ENCODE assay signal across 31 cellular contexts in the genomic region with DNA sequence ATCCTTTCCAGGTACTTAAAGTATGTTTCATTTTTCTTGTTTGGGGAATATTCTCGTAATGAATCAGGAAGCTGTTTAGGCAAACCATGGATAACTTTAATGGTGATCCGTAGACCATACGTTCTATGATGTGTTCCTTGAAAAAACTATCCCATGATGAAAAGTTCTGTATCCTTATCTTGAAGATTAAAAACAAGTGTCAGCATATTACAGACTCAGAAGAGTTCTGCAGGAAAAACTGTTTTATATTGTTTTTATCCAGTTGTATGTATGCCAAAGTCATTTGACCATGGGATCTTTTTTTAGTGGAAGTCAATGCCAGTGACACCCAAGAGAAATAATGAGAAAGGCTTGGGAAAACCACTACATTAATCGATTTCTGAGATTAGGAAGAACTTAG. TPM values are rescaled to one million over a fixed set of nuclear protein-coding genes. Genes with fewer than 3 reads are reported as not detected.
"Had no signal": no experiment of that assay in that cellular context is flagged by ENCODE, and none has a peak within 500 bp of the region (broad histone marks: within the 10 kb centered on the region; RNA-seq: fewer than 3 reads in every experiment).

No MANE protein-coding gene starts in this region.

- H3K27ac ChIP-seq: ascending aorta, cardiac muscle cell, RWPE1 had no signal

- H3K27me3 ChIP-seq: ascending aorta, cardiac muscle cell had no signal

- DNase-seq: activated CD4-positive, alpha-beta T cell treated with anti-CD3 and anti-CD28 coated beads for 36 hours; activated CD4-positive, alpha-beta T cell treated with anti-CD3 and anti-CD28 coated beads, Interleukin-2, amount 10 ng/mL, durations not matched to agents 7 days and 5 days; activated CD4-positive, alpha-beta T cell treated with anti-CD3 and anti-CD28 coated beads, Interleukin-2, amount 50 U/mL, for 48 hours; activated CD8-positive, alpha-beta T cell treated with anti-CD3 and anti-CD28 coated beads, Interleukin-2, amount 10 ng/mL, durations not matched to agents 7 days and 5 days; activated gamma-delta T cell; activated naive CD4-positive, alpha-beta T cell treated with Interleukin-2 at 50 U/mL for 16 hours; activated naive CD8-positive, alpha-beta T cell treated with anti-CD3 and anti-CD28 coated beads, Interleukin-2, amount 10 ng/mL, durations not matched to agents 7 days and 5 days; activated T-cell treated with anti-CD3 and anti-CD28 coated beads, Interleukin-2, amount 50 U/mL, for 24 hours; amygdala; KG1; MM.1S; NCI-H1092 treated with DMSO at 0.1 percent for 48 hours; NCI-H1417; NCI-H146; NCI-H187; NCI-H2029 treated with DMSO at 0.1 percent for 48 hours; NCI-H2107; NCI-H2171; NCI-H510A; NCI-H526; NCI-H748 treated with DMSO at 0.1 percent for 48 hours; NK-92 treated with Interleukin-12 subunit alpha and Interleukin-12 subunit beta, amount 100 ng/mL, for 24 hours; PC-3; SIG-M5 had no signal

- ATAC-seq: activated CD4-positive, alpha-beta T cell treated with anti-CD3 and anti-CD28 coated beads for 36 hours; activated CD4-positive, CD25-positive, alpha-beta regulatory T cell treated with anti-CD3 and anti-CD28 coated beads, Interleukin-2, amount 50 U/mL, for 24 hours; activated CD8-positive, alpha-beta T cell treated with anti-CD3 and anti-CD28 coated beads, Interleukin-2, amount 10 ng/mL, durations not matched to agents 7 days and 5 days; PC-3; Right ventricle myocardium inferior; WTC11 had no signal

- H3K36me3 ChIP-seq: cardiac muscle cell had no signal

- H3K9me3 ChIP-seq: ascending aorta had no signal

- H3K4me3 ChIP-seq: ascending aorta, cardiac muscle cell had no signal

RNA-seq across cellular contexts. Expression of a gene that starts 59.9 kb away (rescaled TPM):
- total RNA-seq: activated CD4-positive, alpha-beta T cell treated with anti-CD3 and anti-CD28 coated beads, Interleukin-2, amount 10 ng/mL, durations not matched to agents 7 days and 5 days; activated CD8-positive, alpha-beta T cell treated with anti-CD3 and anti-CD28 coated beads, Interleukin-2, amount 10 ng/mL, durations not matched to agents 7 days and 5 days; activated naive CD8-positive, alpha-beta T cell treated with anti-CD3 and anti-CD28 coated beads, Interleukin-2, amount 10 ng/mL, durations not matched to agents 7 days and 5 days; T-helper 1 cell treated with Interleukin-12 subunit alpha and Interleukin-12 subunit beta and Interleukin-4 antibody, amounts not matched to agents 30 ng/mL and 1 ng/mL, for 36 hours had no signal
